In the genomic region with DNA sequence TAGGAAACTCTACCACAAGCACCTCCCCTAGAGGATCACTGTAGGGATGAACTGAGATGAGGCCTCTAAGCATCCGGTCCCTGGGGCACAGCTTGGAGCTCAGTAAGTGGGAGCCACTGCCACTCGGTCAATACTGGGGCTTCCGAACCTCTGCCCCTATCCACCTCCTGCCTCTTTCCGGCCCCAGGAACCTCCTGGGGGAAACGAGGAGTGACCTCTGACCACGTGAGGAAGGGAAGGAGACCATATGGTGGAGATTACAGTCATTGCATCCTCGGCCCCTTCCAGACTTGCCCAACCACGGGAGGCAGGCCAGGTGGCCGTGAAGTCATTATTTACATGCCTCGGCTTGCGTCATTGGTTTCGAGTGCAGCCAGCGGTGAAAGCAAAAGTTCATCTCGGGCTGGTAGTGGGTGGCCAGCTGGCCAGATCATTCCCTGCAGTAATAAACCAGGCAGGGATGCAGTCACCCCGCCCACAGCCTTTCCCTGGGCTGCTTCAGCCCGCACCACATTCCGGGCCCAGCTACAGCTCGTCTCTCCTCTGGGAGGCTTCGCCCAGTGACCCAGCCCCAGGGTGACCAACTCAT, we compare ENCODE assay signal across 8 cellular contexts.
A peak's percentile ranks its signal among the peaks of the same experiment; 100 is the strongest.
DNase-seq lines count a peak whose midpoint lies in the region; ATAC-seq and TF ChIP-seq lines count a peak whose summit lies in the region.

No MANE protein-coding gene starts in this region.

- H3K4me3 ChIP-seq in adrenal gland (no peak overlapping the region), upper lobe of right lung (no peak overlapping the region)

- no peak for TF ChIP-seq POLR2A in adrenal gland (IDR thresholded peaks at IDR 0.05)

- peaks cover 0 to 5% of the 10 kb centered on the region in 2 donors for H3K4me1 ChIP-seq in adrenal gland (replicated peaks in 1 of 2)
- peaks cover 8% of the 10 kb centered on the region for H3K4me1 ChIP-seq in upper lobe of right lung

- TF ChIP-seq CTCF in adrenal gland (IDR thresholded peaks at IDR 0.05) (no peak), upper lobe of right lung (IDR thresholded peaks at IDR 0.05) (no peak)

- H3K9me3 ChIP-seq in adrenal gland (replicated peaks in 1 of 3) (no peaks in the 10 kb centered on the region), upper lobe of right lung (no peaks in the 10 kb centered on the region)

- 71 to 78% (median 75%) methylated on average over 16 to 19 of the region's 19 CpGs for WGBS in adrenal gland, 4 donors

- ATAC-seq in upper lobe of right lung, result peak; percentile 68

- H3K27ac ChIP-seq in adrenal gland, result peak overlapping the region in 2 of 5 donors; percentile 50 to 63
- H3K27ac ChIP-seq in upper lobe of right lung, result peak overlapping the region; percentile 55

- H3K27me3 ChIP-seq in adrenal gland, result no peaks in the 10 kb centered on the region
- no peaks in the 10 kb centered on the region for H3K27me3 ChIP-seq in upper lobe of right lung

- DNase-seq in NCI-H2029 (lab: John Stamatoyannopoulos, UW) (peak; percentile 64), NCI-H2029 treated with DMSO at 0.1 percent for 48 hours (lab: John Stamatoyannopoulos, UW) (no peak), adrenal gland (peak in 6 of 7 donors; percentile 24 to 78 (median 35)), iris pigment epithelial cell (ENCODE audit: low read depth) (peak; percentile 99), upper lobe of right lung (peak; percentile 83), T-helper 1 cell (no peak), epidermal melanocyte (ENCODE audit: insufficient read length, low spot score) (no peak)
- DNase-seq in activated naive CD4-positive, alpha-beta T cell treated with Interleukin-2 at 50 U/mL for 16 hours, result no peak

- H3K36me3 ChIP-seq in adrenal gland (replicated peaks in 1 of 2), result no peaks in the 10 kb centered on the region
- H3K36me3 ChIP-seq in upper lobe of right lung, result no peaks in the 10 kb centered on the region

- intact Hi-C loops in adrenal gland (cut with DNase I), result loop anchor here (5.0 to 10.0 kb wide), 3 partner anchors 173 to 318 kb away; no protein-coding TSS in a partner anchor
- intact Hi-C loops in upper lobe of right lung (cut with DNase I), result no loop called here

Comparison
In these comparisons a context has a peak if more than half of its experiments do, and no peak if none do; other contexts are left out.
1. DNase-seq: peak in NCI-H2029 (single experiment), adrenal gland (6 of 7), iris pigment epithelial cell (single experiment) and upper lobe of right lung (single experiment); none in NCI-H2029 treated with DMSO at 0.1 percent for 48 hours (single experiment), T-helper 1 cell (0 of 5), activated naive CD4-positive, alpha-beta T cell treated with Interleukin-2 at 50 U/mL for 16 hours (single experiment) and epidermal melanocyte (single experiment).